Comparison of ENCODE assay signal across 23 cellular contexts in the genomic region with DNA sequence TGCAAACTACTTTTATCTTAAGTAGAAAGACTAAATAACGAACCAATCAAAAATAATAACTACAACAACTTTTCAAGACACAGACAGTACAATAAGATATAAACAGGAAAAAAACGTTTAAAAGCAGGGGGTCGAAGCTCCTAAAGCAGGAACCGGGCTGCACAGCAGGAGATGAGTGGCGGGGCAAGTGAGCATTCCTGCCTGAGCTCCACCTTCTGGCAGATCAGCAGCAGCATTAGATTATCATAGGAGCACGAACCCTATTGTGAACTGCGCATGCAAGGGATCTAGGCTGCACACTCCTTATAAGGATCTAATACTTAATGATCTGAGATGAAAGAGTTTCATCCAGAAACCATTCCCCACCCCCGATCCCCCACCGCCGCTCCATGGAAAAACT.
DNase-seq lines count a peak whose midpoint lies in the region; ATAC-seq, FAIRE-seq and TF ChIP-seq lines count a peak whose summit lies in the region.
"Had no signal": no experiment of that assay in that cellular context is flagged by ENCODE, and none has a peak within 500 bp of the region (broad histone marks: within the 10 kb centered on the region; RNA-seq: fewer than 3 reads in every experiment).

No MANE protein-coding gene starts in this region.

- TF ChIP-seq CTCF in HepG2 (CRISPR knock-in tag; IDR thresholded peaks at IDR 0.05): peak; percentile 34; the same call in 1 of the 2 replicates
- no peak for TF ChIP-seq CTCF in right lobe of liver (IDR thresholded peaks at IDR 0.05)
- TF ChIP-seq CTCF in uterus (IDR thresholded peaks at IDR 0.05): no peak

- ATAC-seq in HepG2: no peak
- ATAC-seq in right lobe of liver: no peak
- no peak for ATAC-seq in GM19328 (IDR thresholded peaks at IDR 0.05; ENCODE audit: unreplicated experiment)
- no peak for ATAC-seq in HG03442 (IDR thresholded peaks at IDR 0.05; ENCODE audit: unreplicated experiment)
- ATAC-seq: body of pancreas; effector memory CD8-positive, alpha-beta T cell; GM12878; left cardiac atrium; pancreas; Right ventricle myocardium inferior; sciatic nerve; T-cell had no signal

- in situ Hi-C loops in HepG2 (cut with HindIII; ENCODE audit: extremely low pct_ligation_motif_present, low pct_unique_long_range_greater_than_20kb): no loop called here

- POLR2A ChIA-PET in HepG2 (lab: Yijun Ruan, JAX): no interaction called here
- POLR2A ChIA-PET in activated CD4-positive, alpha-beta memory T cell treated with anti-CD3 and anti-CD28 coated beads for 36 hours (lab: Charles Lee): no interaction called here

- H3K9me3 ChIP-seq in HepG2 (ENCODE audit: low read length): no peaks in the 10 kb centered on the region
- H3K9me3 ChIP-seq in right lobe of liver: no peaks in the 10 kb centered on the region
- H3K9me3 ChIP-seq in NT2/D1 (ENCODE audit: insufficient read depth, low read length): no peaks in the 10 kb centered on the region
- no peaks in the 10 kb centered on the region for H3K9me3 ChIP-seq in uterus
- H3K9me3 ChIP-seq: body of pancreas, pancreas had no signal

- TF ChIP-seq EP300 in HepG2 (IDR thresholded peaks at IDR 0.05; ENCODE audit: low read depth in 2 of 2, low read length in 2 of 2) (no peak), HepG2 (CRISPR knock-in tag; IDR thresholded peaks at IDR 0.05; ENCODE audit: borderline replicate concordance) (no peak)

- no TSS peak for BruUV-seq in HepG2 (replicated peaks; lab: Mats Ljungman, UMichigan)

- CTCF ChIA-PET in HepG2 (lab: Yijun Ruan, JAX; ENCODE audit: low intra/inter-chr PET ratio, low total read pairs): no interaction called here
- CTCF ChIA-PET in activated CD4-positive, alpha-beta memory T cell treated with anti-CD3 and anti-CD28 coated beads for 36 hours (lab: Charles Lee): no interaction called here

- no peaks in the 10 kb centered on the region for H3K27me3 Mint-ChIP-seq in activated CD4-positive, alpha-beta memory T cell treated with anti-CD3 and anti-CD28 coated beads for 36 hours

- no peak for TF ChIP-seq RAD21 in HepG2 (CRISPR knock-in tag; IDR thresholded peaks at IDR 0.05)

- intact Hi-C loops in HepG2 (cut with micrococcal nuclease; ENCODE audit: unreplicated experiment) (loop anchor here (5.0 kb wide), 1 partner anchor 310 kb away; no protein-coding TSS in a partner anchor), right lobe of liver (cut with DNase I) (no loop called here), uterus (cut with DNase I; ENCODE audit: low total_unique reads) (no loop called here)
- intact Hi-C loops in activated CD4-positive, alpha-beta memory T cell treated with anti-CD3 and anti-CD28 coated beads for 36 hours (cut with micrococcal nuclease): no loop called here

- H3K79me2 ChIP-seq in HepG2 (ENCODE audit: insufficient read depth, low read length): no peaks in the 10 kb centered on the region

- peaks cover 3% of the 10 kb centered on the region for H3K36me3 Mint-ChIP-seq in activated CD4-positive, alpha-beta memory T cell treated with anti-CD3 and anti-CD28 coated beads for 36 hours
- H3K36me3 Mint-ChIP-seq: CD14-positive monocyte, memory B cell had no signal

- H3K9me3 Mint-ChIP-seq in activated CD4-positive, alpha-beta memory T cell treated with anti-CD3 and anti-CD28 coated beads for 36 hours: peaks cover 2% of the 10 kb centered on the region
- H3K9me3 Mint-ChIP-seq: CD14-positive monocyte; effector memory CD8-positive, alpha-beta T cell; memory B cell had no signal

- TF ChIP-seq POLR2A in HepG2 (IDR thresholded peaks at IDR 0.05; ENCODE audit: insufficient read depth in 1 of 2, low read depth in 2 of 2, low read length in 2 of 2) (no peak), right lobe of liver (IDR thresholded peaks at IDR 0.05) (no peak), uterus (IDR thresholded peaks at IDR 0.05) (no peak)

- H3K4me1 ChIP-seq in HepG2 (ENCODE audit: insufficient read depth, low read length) (no peaks in the 10 kb centered on the region), right lobe of liver (no peaks in the 10 kb centered on the region), NT2/D1 (ENCODE audit: insufficient read depth, insufficient read length) (no peaks in the 10 kb centered on the region), uterus (no peaks in the 10 kb centered on the region)
- H3K4me1 ChIP-seq: body of pancreas, pancreas had no signal

- no peak overlapping the region for H3K4me3 Mint-ChIP-seq in activated CD4-positive, alpha-beta memory T cell treated with anti-CD3 and anti-CD28 coated beads for 36 hours
- H3K4me3 Mint-ChIP-seq: CD14-positive monocyte; effector memory CD8-positive, alpha-beta T cell; memory B cell; T-cell had no signal

- peak; percentile 50 for FAIRE-seq in HepG2 (lab: Jason Lieb, UNC)
- FAIRE-seq: GM12878, pancreas had no signal

- DNase-seq in HepG2 (ENCODE audit: low spot score) (no peak), right lobe of liver (no peak), NT2/D1 (ENCODE audit: low read depth, low spot score) (peak; percentile 11), dermis blood vessel endothelial cell (peak; percentile 0), uterus (no peak)
- DNase-seq in activated CD4-positive, alpha-beta memory T cell treated with anti-CD3 and anti-CD28 coated beads for 36 hours: no peak
- DNase-seq: activated CD4-positive, alpha-beta T cell treated with anti-CD3 and anti-CD28 coated beads for 48 hours; body of pancreas; DMS153; effector memory CD8-positive, alpha-beta T cell; left cardiac atrium; NCI-H146; NCI-H2227 treated with DMSO at 0.1 percent for 48 hours; pancreas; T-cell had no signal

- H3K4me3 ChIP-seq in HepG2 (replicated peaks in 1 of 3; ENCODE audit: insufficient read depth in 1 of 3, low read depth in 2 of 3, low read length in 3 of 3) (no peak overlapping the region), right lobe of liver (no peak overlapping the region), NT2/D1 (ENCODE audit: insufficient read length, low read depth) (no peak overlapping the region), uterus (no peak overlapping the region)
- H3K4me3 ChIP-seq: body of pancreas, GM12878, pancreas had no signal

- no peaks in the 10 kb centered on the region for H3K4me1 Mint-ChIP-seq in activated CD4-positive, alpha-beta memory T cell treated with anti-CD3 and anti-CD28 coated beads for 36 hours (ENCODE audit: low read depth)
- H3K4me1 Mint-ChIP-seq: CD14-positive monocyte, memory B cell, T-cell had no signal

- no peak overlapping the region for H3K9ac ChIP-seq in HepG2 (ENCODE audit: insufficient read depth, low read depth, low read length)
- H3K9ac ChIP-seq in NT2/D1 (ENCODE audit: insufficient read length, low read depth): no peak overlapping the region

- H3K27ac ChIP-seq in HepG2 (ENCODE audit: extremely low read length, insufficient read depth, low read length) (no peak overlapping the region), right lobe of liver (no peak overlapping the region), uterus (no peak overlapping the region)
- H3K27ac ChIP-seq: body of pancreas, pancreas had no signal

- no peak overlapping the region for H3K4me2 ChIP-seq in HepG2 (ENCODE audit: low read depth, low read length)

- WGBS in HepG2 (ENCODE audit: low lambda C conversion rate): 16% methylated on average over 7 of the region's 10 CpGs
- 32% methylated on average over 9 of the region's 10 CpGs for WGBS in right lobe of liver (ENCODE audit: insufficient coverage, low coverage, low lambda C conversion rate, missing lambda C conversion rate)

- no peak overlapping the region for H2AFZ ChIP-seq in HepG2 (ENCODE audit: low read length)

- H3K36me3 ChIP-seq in HepG2 (replicated peaks in 1 of 2; ENCODE audit: control insufficient read depth in 1 of 2, insufficient read depth in 2 of 2, low read length in 2 of 2): no peaks in the 10 kb centered on the region
- H3K36me3 ChIP-seq in right lobe of liver: no peaks in the 10 kb centered on the region
- no peaks in the 10 kb centered on the region for H3K36me3 ChIP-seq in NT2/D1 (ENCODE audit: insufficient read depth, insufficient read length, low read length)
- no peaks in the 10 kb centered on the region for H3K36me3 ChIP-seq in uterus
- H3K36me3 ChIP-seq: pancreas had no signal

- no peaks in the 10 kb centered on the region for H3K27me3 ChIP-seq in HepG2 (ENCODE audit: control insufficient read depth in 1 of 2, insufficient read depth in 2 of 2, low read length in 2 of 2)
- H3K27me3 ChIP-seq in right lobe of liver: no peaks in the 10 kb centered on the region
- H3K27me3 ChIP-seq in NT2/D1 (ENCODE audit: insufficient read depth, insufficient read length): no peaks in the 10 kb centered on the region
- H3K27me3 ChIP-seq in uterus: peaks cover 0 to 11% of the 10 kb centered on the region in 2 donors
- H3K27me3 ChIP-seq: body of pancreas had no signal

- no peaks in the 10 kb centered on the region for H4K20me1 ChIP-seq in HepG2 (ENCODE audit: insufficient read depth, low read length)

- no peak overlapping the region for H3K27ac Mint-ChIP-seq in activated CD4-positive, alpha-beta memory T cell treated with anti-CD3 and anti-CD28 coated beads for 36 hours
- H3K27ac Mint-ChIP-seq: activated T-helper 2 cell treated with anti-CD3 and anti-CD28 coated beads, Interferon-gamma antibody, Interleukin-2, Interleukin-4, amounts not matched to agents 10 μg/mL and 5 μg/mL and 100 μg/mL, durations not matched to agents 14 hours and 24 hours and 36 hours; CD14-positive monocyte; effector memory CD8-positive, alpha-beta T cell; memory B cell; T-cell had no signal

TF ChIP-seq in HepG2, 621 proteins besides CTCF, POLR2A, EP300 and RAD21 (continues in another document):
- TF ChIP-seq ZNF124 (CRISPR knock-in tag; IDR thresholded peaks at IDR 0.05): no peak
- TF ChIP-seq SRSF1 (optimal IDR thresholded peaks at IDR 0.05; ENCODE audit: low read depth, low read length): no peak
- TF ChIP-seq ZNF678 (CRISPR knock-in tag; IDR thresholded peaks at IDR 0.05): no peak
- TF ChIP-seq U2AF2 (IDR thresholded peaks at IDR 0.05; ENCODE audit: low read depth, low read length): no peak
- no peak for TF ChIP-seq FOXK2 (IDR thresholded peaks at IDR 0.05)
- no peak for TF ChIP-seq PCBP2 (optimal IDR thresholded peaks at IDR 0.05; ENCODE audit: low read depth, low read length, poor library complexity, severe bottlenecking)
- no peak for TF ChIP-seq ZFAT (CRISPR knock-in tag; conservative IDR thresholded peaks at IDR 0.05)
- no peak for TF ChIP-seq ZNF7 (CRISPR knock-in tag; IDR thresholded peaks at IDR 0.05)
- TF ChIP-seq ZFP82 (CRISPR knock-in tag; IDR thresholded peaks at IDR 0.05; ENCODE audit: borderline replicate concordance): no peak
- no peak for TF ChIP-seq ZNF136 (CRISPR knock-in tag; IDR thresholded peaks at IDR 0.05; ENCODE audit: low read depth)

Comparison
In these comparisons a context has a peak if more than half of its experiments do, and no peak if none do; other contexts are left out.
1. DNase-seq: peak in NT2/D1 (single experiment) and dermis blood vessel endothelial cell (single experiment); none in HepG2 (single experiment), right lobe of liver (0 of 3), uterus (0 of 2) and activated CD4-positive, alpha-beta memory T cell treated with anti-CD3 and anti-CD28 coated beads for 36 hours (single experiment).